8 cellular contexts compared by ENCODE assay signal in the genomic region with DNA sequence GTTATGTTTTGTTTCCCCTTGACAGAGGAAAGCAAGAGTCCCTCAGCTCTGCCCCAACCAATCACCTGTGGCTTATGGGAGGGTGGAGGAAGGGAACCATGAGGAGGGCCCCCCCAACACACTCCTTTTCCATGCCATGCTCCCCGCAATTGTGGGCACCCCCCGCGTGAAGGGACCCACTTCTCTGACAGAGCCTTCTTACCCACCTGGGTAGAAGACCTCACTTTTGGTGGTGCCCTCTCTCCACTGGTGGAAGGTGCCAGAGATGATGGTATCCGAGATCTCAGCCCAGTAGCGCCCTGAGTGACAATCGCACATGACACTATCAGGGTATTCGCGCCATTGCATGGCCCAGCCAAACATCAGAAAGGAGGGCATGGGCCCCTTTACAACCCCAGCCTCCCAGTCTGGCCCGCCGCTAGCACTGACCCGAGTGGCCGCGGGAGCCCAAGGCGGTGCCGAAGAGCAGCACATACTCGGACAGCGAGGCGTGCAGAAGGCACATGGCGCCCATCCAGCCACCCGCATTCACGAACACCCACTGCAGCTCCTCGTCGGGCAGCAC. TPM values are rescaled to one million over a fixed set of nuclear protein-coding genes. Genes with fewer than 3 reads are reported as not detected.
DNase-seq lines count a peak whose midpoint lies in the region; ATAC-seq and TF ChIP-seq lines count a peak whose summit lies in the region.

No MANE protein-coding gene starts in this region.

- no TSS peak for BruUV-seq in A673 (replicated peaks; lab: Mats Ljungman, UMichigan)

- H3K4me3 ChIP-seq in A673 (ENCODE audit: low read depth, low read length, poor library complexity, severe bottlenecking) (peak overlapping the region; percentile 76), esophagus (ENCODE audit: low read depth in 1 of 2, low read length in 2 of 2) (peak overlapping the region; percentile 69 to 81), osteoblast (ENCODE audit: insufficient read depth, low read length) (peak overlapping the region; percentile 89)

- intact Hi-C loops in A673 (cut with micrococcal nuclease; ENCODE audit: unreplicated experiment), result no loop called here

- peak overlapping the region; percentile 95 for H2AFZ ChIP-seq in osteoblast (ENCODE audit: low read length)

- peaks cover 19% of the 10 kb centered on the region for H4K20me1 ChIP-seq in osteoblast (ENCODE audit: insufficient read depth, low read length)

- DNase-seq in A673 (ENCODE audit: low spot score), result peak; percentile 30
- peak; percentile 93 for DNase-seq in osteoblast (ENCODE audit: insufficient read length, low spot score, missing footprints)
- DNase-seq in NCI-H2227 treated with DMSO at 0.1 percent for 48 hours (lab: John Stamatoyannopoulos, UW), result no peak
- DNase-seq in islet precursor cell, result no peak

- CTCF ChIA-PET in A673 (lab: Charles Lee), result no interaction called here

- H3K4me1 ChIP-seq in A673 (ENCODE audit: insufficient read depth, low read length, poor library complexity, severe bottlenecking), result peaks cover 6% of the 10 kb centered on the region
- peaks cover 0 to 15% of the 10 kb centered on the region in 2 donors for H3K4me1 ChIP-seq in esophagus (ENCODE audit: control insufficient read depth in 2 of 2, insufficient read depth in 2 of 2, low read length in 1 of 2)
- H3K4me1 ChIP-seq in osteoblast (ENCODE audit: insufficient read depth, low read length), result peaks cover 21% of the 10 kb centered on the region

- H3K36me3 ChIP-seq in A673 (ENCODE audit: insufficient read depth, low read length, poor library complexity, severe bottlenecking) (peaks cover 14% of the 10 kb centered on the region), esophagus (ENCODE audit: control insufficient read depth in 2 of 2, insufficient read depth in 2 of 2, low read length in 1 of 2) (peaks cover 0 to 2% of the 10 kb centered on the region in 2 donors), osteoblast (ENCODE audit: insufficient read depth, low read length) (peaks cover 8% of the 10 kb centered on the region)

- TF ChIP-seq CTCF in A673 (conservative IDR thresholded peaks at IDR 0.05; ENCODE audit: low read depth, low read length) (no peak), osteoblast (IDR thresholded peaks at IDR 0.05; ENCODE audit: extremely low read depth, low read depth, low read length) (no peak)

- no peaks in the 10 kb centered on the region for H3K9me3 ChIP-seq in A673 (ENCODE audit: low read depth, low read length, poor library complexity, severe bottlenecking)
- H3K9me3 ChIP-seq in esophagus (ENCODE audit: control insufficient read depth in 2 of 2, insufficient read depth in 1 of 2, low read depth in 1 of 2, low read length in 1 of 2), result no peaks in the 10 kb centered on the region
- no peaks in the 10 kb centered on the region for H3K9me3 ChIP-seq in osteoblast (ENCODE audit: low read depth, low read length)

- POLR2A ChIA-PET in A673 (lab: Charles Lee; ENCODE audit: low non-redundant PET), result no interaction called here

- H3K27me3 ChIP-seq in A673 (replicated peaks; ENCODE audit: insufficient read depth, low read depth, low read length, poor library complexity) (no peaks in the 10 kb centered on the region), esophagus (ENCODE audit: control insufficient read depth in 1 of 2, insufficient read depth in 2 of 2, low read length in 2 of 2) (no peaks in the 10 kb centered on the region), osteoblast (ENCODE audit: insufficient read depth, low read length) (no peaks in the 10 kb centered on the region)

- ATAC-seq in GM19455 (IDR thresholded peaks at IDR 0.05; ENCODE audit: unreplicated experiment) (peak; percentile 26), SK-N-SH treated with all-trans-retinoic acid at 6 μM for 48 hours (peak; percentile 17; the same call in 2 of the 3 replicates), HG02798 (IDR thresholded peaks at IDR 0.05; ENCODE audit: poor library complexity, unreplicated experiment) (no peak)

- H3K27ac ChIP-seq in A673 (ENCODE audit: low read depth, low read length, poor library complexity, severe bottlenecking) (peak overlapping the region; percentile 87), esophagus (ENCODE audit: low read depth in 2 of 2, low read length in 1 of 2) (peak overlapping the region; percentile 64 to 84), osteoblast (ENCODE audit: low read depth, low read length) (peak overlapping the region; percentile 64)

- H3K79me2 ChIP-seq in osteoblast (ENCODE audit: insufficient read depth, low read length), result peaks cover 23% of the 10 kb centered on the region

- WGBS in esophagus, 2 donors, result 6 to 7% methylated on average over 23 of the region's 23 CpGs

- H3K4me2 ChIP-seq in osteoblast (ENCODE audit: insufficient read depth, low read length), result peak overlapping the region; percentile 87

TF ChIP-seq in SK-N-SH treated with all-trans-retinoic acid at 6 μM for 48 hours, 23 proteins besides CTCF, POLR2A, EP300 and RAD21:
- 0 out of 2 replicates have a peak, but pooled peaks have one; percentile 39 for TF ChIP-seq ZFP3 (CRISPR knock-in tag; IDR thresholded peaks at IDR 0.05)
- TF ChIP-seq GLIS3 (CRISPR knock-in tag; IDR thresholded peaks at IDR 0.05), result no peak

RNA-seq across cellular contexts. Expression of a gene that starts 0.7 kb away (rescaled TPM):
- total RNA-seq in A673 (2021) (165 and 172 TPM in 2 replicates), osteoblast (72.7 and 73.4 TPM in 2 replicates)
- 10 to 100 TPM; 42.1 to 68.5 TPM for polyA plus RNA-seq in esophagus

RNA-seq across cellular contexts. Expression of a gene that starts 8.0 kb away (rescaled TPM):
- not detected in 2 replicates for total RNA-seq in A673 (2021)
- polyA plus RNA-seq in esophagus, result not detected
- under 0.01 TPM in 1 of 2 replicates, not detected in the other for total RNA-seq in osteoblast

RNA-seq across cellular contexts. Expression of a gene that starts 9.6 kb away (rescaled TPM):
- total RNA-seq in A673 (2021) (27.6 and 37.6 TPM in 2 replicates), osteoblast (32.6 and 38.9 TPM in 2 replicates)
- polyA plus RNA-seq in esophagus, result 10 to 100 TPM; 16.6 to 27.3 TPM

RNA-seq across cellular contexts. Expression of a gene that starts 15.1 kb away (rescaled TPM):
- total RNA-seq in A673 (2021), result 5.6 and 12.1 TPM in 2 replicates
- 10 to 100 TPM in 1 of 2 donors, 1 to 10 TPM in 1; 7.1 to 10.7 TPM for polyA plus RNA-seq in esophagus
- total RNA-seq in osteoblast, result 34.4 and 38.0 TPM in 2 replicates

RNA-seq across cellular contexts. Expression of a gene that starts 16.6 kb away (rescaled TPM):
- total RNA-seq in A673 (2021) (79.3 and 89.4 TPM in 2 replicates), osteoblast (84.0 and 90.5 TPM in 2 replicates)
- polyA plus RNA-seq in esophagus, result 100 to 1,000 TPM in 1 of 2 donors, 10 to 100 TPM in 1; 44.4 to 112 TPM

Comparison
In these comparisons a context has a peak if more than half of its experiments do, and no peak if none do; other contexts are left out.
1. DNase-seq: peak in A673 (single experiment) and osteoblast (single experiment); none in NCI-H2227 treated with DMSO at 0.1 percent for 48 hours (single experiment) and islet precursor cell (single experiment).
2. Peak in every context shown above with its lines, with median percentiles within 50 percentile points of each other: H3K27ac ChIP-seq and H3K4me3 ChIP-seq.